1 cellular context compared by ENCODE assay signal in the genomic region with DNA sequence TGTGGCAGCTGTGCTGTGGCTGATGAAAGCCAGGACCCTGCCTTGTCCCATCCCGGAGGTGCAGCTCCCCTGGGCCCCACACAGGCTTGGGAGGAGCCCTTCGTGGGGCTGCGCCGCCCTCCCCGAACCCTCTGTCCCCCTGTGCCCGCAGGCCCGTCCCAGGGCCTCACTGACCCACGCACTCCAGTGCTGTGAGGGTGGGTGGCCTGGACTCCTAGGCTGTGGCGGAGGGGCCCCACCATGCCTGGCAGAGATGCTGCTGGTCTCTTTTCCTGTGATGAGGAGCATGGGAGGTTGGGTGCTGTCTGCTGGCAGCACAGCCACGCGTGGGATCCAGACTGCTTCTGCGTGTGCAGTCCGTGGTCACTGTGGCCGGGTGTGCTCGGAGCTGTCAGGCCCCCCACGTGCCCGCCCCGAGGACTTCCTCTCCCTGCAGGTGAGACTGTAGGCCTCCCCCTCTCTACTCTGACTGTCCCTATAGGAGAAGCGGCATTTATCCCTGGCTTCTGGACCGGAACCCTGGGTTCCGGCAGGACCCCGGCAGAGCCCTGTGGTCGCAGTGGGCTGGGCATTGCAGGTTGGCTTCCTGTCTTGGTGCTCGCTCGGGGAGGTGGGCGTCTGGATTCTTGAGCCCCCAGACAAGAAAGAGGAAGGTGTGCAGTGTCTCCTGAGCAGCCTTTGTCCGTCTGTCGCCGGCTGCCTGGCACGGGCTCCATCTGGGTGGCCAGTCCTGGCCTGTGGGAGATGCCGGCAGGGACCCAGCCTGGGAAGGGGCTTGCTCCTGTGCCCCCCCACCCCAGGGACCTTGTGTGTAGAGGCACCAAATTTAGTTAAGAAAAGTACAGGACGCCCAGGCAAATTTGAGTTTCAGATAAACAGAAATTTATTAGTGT.
TF ChIP-seq lines count a peak whose summit lies in the region.

No MANE protein-coding gene starts in this region.

TF ChIP-seq in WTC11, 78 proteins besides CTCF, POLR2A, EP300 and RAD21 (continued from another document):
- TF ChIP-seq, protein P1, sequence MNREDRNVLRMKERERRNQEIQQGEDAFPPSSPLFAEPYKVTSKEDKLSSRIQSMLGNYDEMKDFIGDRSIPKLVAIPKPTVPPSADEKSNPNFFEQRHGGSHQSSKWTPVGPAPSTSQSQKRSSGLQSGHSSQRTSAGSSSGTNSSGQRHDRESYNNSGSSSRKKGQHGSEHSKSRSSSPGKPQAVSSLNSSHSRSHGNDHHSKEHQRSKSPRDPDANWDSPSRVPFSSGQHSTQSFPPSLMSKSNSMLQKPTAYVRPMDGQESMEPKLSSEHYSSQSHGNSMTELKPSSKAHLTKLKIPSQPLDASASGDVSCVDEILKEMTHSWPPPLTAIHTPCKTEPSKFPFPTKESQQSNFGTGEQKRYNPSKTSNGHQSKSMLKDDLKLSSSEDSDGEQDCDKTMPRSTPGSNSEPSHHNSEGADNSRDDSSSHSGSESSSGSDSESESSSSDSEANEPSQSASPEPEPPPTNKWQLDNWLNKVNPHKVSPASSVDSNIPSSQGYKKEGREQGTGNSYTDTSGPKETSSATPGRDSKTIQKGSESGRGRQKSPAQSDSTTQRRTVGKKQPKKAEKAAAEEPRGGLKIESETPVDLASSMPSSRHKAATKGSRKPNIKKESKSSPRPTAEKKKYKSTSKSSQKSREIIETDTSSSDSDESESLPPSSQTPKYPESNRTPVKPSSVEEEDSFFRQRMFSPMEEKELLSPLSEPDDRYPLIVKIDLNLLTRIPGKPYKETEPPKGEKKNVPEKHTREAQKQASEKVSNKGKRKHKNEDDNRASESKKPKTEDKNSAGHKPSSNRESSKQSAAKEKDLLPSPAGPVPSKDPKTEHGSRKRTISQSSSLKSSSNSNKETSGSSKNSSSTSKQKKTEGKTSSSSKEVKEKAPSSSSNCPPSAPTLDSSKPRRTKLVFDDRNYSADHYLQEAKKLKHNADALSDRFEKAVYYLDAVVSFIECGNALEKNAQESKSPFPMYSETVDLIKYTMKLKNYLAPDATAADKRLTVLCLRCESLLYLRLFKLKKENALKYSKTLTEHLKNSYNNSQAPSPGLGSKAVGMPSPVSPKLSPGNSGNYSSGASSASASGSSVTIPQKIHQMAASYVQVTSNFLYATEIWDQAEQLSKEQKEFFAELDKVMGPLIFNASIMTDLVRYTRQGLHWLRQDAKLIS (CRISPR knock-in tag; IDR thresholded peaks at IDR 0.05; ENCODE audit: borderline replicate concordance), result no peak
- TF ChIP-seq TEAD4 (CRISPR knock-in tag; IDR thresholded peaks at IDR 0.05), result no peak
- TF ChIP-seq, protein P2, sequence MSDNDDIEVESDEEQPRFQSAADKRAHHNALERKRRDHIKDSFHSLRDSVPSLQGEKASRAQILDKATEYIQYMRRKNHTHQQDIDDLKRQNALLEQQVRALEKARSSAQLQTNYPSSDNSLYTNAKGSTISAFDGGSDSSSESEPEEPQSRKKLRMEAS (CRISPR knock-in tag; IDR thresholded peaks at IDR 0.05), result no peak
- no peak for TF ChIP-seq NR3C1 (CRISPR knock-in tag; conservative IDR thresholded peaks at IDR 0.05; ENCODE audit: low read depth)
- TF ChIP-seq, protein P3, sequence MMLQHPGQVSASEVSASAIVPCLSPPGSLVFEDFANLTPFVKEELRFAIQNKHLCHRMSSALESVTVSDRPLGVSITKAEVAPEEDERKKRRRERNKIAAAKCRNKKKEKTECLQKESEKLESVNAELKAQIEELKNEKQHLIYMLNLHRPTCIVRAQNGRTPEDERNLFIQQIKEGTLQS (CRISPR knock-in tag; conservative IDR thresholded peaks at IDR 0.05), result no peak
- TF ChIP-seq, protein P4, sequence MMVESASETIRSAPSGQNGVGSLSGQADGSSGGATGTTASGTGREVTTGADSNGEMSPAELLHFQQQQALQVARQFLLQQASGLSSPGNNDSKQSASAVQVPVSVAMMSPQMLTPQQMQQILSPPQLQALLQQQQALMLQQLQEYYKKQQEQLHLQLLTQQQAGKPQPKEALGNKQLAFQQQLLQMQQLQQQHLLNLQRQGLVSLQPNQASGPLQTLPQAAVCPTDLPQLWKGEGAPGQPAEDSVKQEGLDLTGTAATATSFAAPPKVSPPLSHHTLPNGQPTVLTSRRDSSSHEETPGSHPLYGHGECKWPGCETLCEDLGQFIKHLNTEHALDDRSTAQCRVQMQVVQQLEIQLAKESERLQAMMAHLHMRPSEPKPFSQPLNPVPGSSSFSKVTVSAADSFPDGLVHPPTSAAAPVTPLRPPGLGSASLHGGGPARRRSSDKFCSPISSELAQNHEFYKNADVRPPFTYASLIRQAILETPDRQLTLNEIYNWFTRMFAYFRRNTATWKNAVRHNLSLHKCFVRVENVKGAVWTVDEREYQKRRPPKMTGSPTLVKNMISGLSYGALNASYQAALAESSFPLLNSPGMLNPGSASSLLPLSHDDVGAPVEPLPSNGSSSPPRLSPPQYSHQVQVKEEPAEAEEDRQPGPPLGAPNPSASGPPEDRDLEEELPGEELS (CRISPR knock-in tag; IDR thresholded peaks at IDR 0.05), result no peak
- TF ChIP-seq, protein P5, sequence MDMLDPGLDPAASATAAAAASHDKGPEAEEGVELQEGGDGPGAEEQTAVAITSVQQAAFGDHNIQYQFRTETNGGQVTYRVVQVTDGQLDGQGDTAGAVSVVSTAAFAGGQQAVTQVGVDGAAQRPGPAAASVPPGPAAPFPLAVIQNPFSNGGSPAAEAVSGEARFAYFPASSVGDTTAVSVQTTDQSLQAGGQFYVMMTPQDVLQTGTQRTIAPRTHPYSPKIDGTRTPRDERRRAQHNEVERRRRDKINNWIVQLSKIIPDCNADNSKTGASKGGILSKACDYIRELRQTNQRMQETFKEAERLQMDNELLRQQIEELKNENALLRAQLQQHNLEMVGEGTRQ (CRISPR knock-in tag; IDR thresholded peaks at IDR 0.05), result no peak
- TF ChIP-seq GRHL2 (CRISPR knock-in tag; IDR thresholded peaks at IDR 0.05; ENCODE audit: insufficient replicate concordance, severe bottlenecking), result no peak
- TF ChIP-seq MYBL2 (CRISPR knock-in tag; IDR thresholded peaks at IDR 0.05), result no peak
- no peak for TF ChIP-seq NFE2L1 (CRISPR knock-in tag; IDR thresholded peaks at IDR 0.05)
